Comparison of ENCODE assay signal across 13 cellular contexts in the genomic region with DNA sequence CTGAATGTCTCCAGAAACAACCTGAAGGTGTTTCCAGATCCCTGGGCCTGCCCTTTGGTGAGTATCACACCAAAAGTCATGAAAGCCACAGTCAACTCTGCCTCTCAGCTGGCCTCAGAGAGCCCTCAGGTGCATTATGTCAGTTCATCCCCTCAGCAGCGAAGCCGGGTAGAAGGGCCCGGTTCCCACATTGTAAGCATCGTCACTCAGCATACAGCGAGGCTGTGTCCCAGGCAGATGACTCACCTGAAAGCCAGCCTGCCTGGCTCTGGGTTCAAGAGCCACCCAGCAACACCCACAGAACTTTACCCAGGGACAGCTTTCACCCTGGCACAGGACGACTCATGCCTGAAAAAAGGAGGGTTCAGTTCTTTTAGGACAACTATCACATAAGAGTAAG.
"Had no signal": no experiment of that assay in that cellular context is flagged by ENCODE, and none has a peak within 500 bp of the region (broad histone marks: within the 10 kb centered on the region; RNA-seq: fewer than 3 reads in every experiment).

No MANE protein-coding gene starts in this region.

- H3K36me3 Mint-ChIP-seq: naive thymus-derived CD4-positive, alpha-beta T cell had no signal

- H3K9me3 ChIP-seq: psoas muscle, thoracic aorta had no signal

- H3K9me3 Mint-ChIP-seq: activated naive CD4-positive, alpha-beta T cell treated with anti-CD3 and anti-CD28 coated beads for 36 hours; stimulated activated naive CD8-positive, alpha-beta T cell treated with anti-CD3 and anti-CD28 coated beads, Interleukin-15, Interleukin-2, amounts not matched to agents 100 ng/mL and 50 ng/mL, for 24 hours; T-helper 1 cell treated with Interleukin-12 subunit alpha and Interleukin-12 subunit beta and Interleukin-4 antibody, amounts not matched to agents 30 μg/mL and 1 μg/mL, for 36 hours had no signal

- ATAC-seq: naive thymus-derived CD4-positive, alpha-beta T cell; psoas muscle; SK-N-SH treated with all-trans-retinoic acid at 6 μM for 48 hours; WTC11 had no signal

- H3K4me3 Mint-ChIP-seq: activated naive CD4-positive, alpha-beta T cell treated with anti-CD3 and anti-CD28 coated beads for 36 hours; stimulated activated naive CD8-positive, alpha-beta T cell treated with anti-CD3 and anti-CD28 coated beads, Interleukin-15, Interleukin-2, amounts not matched to agents 100 ng/mL and 50 ng/mL, for 24 hours; T-helper 1 cell treated with Interleukin-12 subunit alpha and Interleukin-12 subunit beta and Interleukin-4 antibody, amounts not matched to agents 30 μg/mL and 1 μg/mL, for 36 hours; WTC11 had no signal

- DNase-seq: activated CD4-positive, alpha-beta T cell treated with anti-CD3 and anti-CD28 coated beads for 48 hours; activated naive CD4-positive, alpha-beta T cell treated with anti-CD3 and anti-CD28 coated beads for 36 hours; cortex of kidney; glutamatergic neuron; naive thymus-derived CD4-positive, alpha-beta T cell; psoas muscle; stimulated activated CD4-positive, alpha-beta T cell treated with anti-CD3 and anti-CD28 coated beads, Interleukin-12 subunit alpha, Interleukin-12 subunit beta, amount 100 ng/mL, for 4 hours; stimulated activated CD4-positive, alpha-beta T cell treated with anti-CD3 and anti-CD28 coated beads, Interleukin-2, amount 100 ng/mL, for 48 hours had no signal

- H3K36me3 ChIP-seq: thoracic aorta had no signal

- H3K27ac ChIP-seq: psoas muscle, thoracic aorta had no signal

- H3K4me3 ChIP-seq: psoas muscle, thoracic aorta had no signal

- H3K27ac Mint-ChIP-seq: activated naive CD4-positive, alpha-beta T cell treated with anti-CD3 and anti-CD28 coated beads for 36 hours; stimulated activated naive CD8-positive, alpha-beta T cell treated with anti-CD3 and anti-CD28 coated beads, Interleukin-15, Interleukin-2, amounts not matched to agents 100 ng/mL and 50 ng/mL, for 24 hours; T-helper 1 cell treated with Interleukin-12 subunit alpha and Interleukin-12 subunit beta and Interleukin-4 antibody, amounts not matched to agents 30 μg/mL and 1 μg/mL, for 36 hours; WTC11 had no signal
